8 cellular contexts compared by ENCODE assay signal in the genomic region with DNA sequence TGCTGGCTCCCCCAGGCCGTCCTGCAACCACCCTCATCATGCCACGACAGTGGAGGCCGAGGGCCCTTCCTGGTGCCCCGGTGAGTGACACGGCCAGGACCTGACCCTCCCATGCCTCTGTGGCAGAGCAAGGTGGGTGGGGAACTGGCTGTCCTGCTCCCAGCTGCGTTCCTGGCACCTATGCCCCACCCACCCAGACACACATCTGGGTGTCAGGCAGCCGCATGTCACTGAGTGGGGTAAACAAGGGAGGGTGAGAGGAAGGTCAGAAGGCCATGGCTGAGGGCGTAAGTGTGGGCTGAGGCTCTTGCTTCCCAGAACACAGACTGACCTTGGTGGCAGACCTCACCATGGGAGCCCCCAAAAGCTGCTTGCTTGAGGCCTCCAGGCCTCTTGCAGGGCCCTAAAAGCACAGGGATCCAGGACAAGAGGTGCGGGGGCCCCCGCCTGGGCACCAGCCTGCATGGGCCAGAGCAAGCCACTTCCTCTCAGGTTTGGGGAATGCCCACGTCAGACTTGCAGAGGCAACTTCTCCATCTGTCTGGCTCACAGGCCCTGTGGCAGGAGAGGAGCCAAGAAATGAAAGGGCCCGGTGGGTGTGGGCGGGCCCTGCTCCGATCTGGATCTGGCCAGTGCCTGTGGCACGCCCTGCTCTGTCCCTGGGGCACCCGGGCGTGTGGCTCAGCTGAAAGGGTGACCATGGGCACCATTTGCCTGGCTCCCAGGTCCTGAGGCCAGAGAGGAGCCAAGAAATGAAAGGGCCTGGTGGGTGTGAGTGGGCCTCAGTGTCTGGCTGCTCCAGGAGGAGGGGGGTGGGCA. TPM values are rescaled to one million over a fixed set of nuclear protein-coding genes. Genes with fewer than 3 reads are reported as not detected.
DNase-seq lines count a peak whose midpoint lies in the region; ATAC-seq and TF ChIP-seq lines count a peak whose summit lies in the region.

No MANE protein-coding gene starts in this region.

- H3K27ac Mint-ChIP-seq in osteocyte (ENCODE audit: unreplicated experiment) = peak overlapping the region; percentile 90

- DNase-seq in HUDEP-2 (lab: John Stamatoyannopoulos, UW; ENCODE audit: unreplicated experiment in 76 of 76) = peak in 74 of 76 experiments; percentile 32 to 96 (median 88)
- peak; percentile 35 for DNase-seq in activated CD4-positive, alpha-beta T cell treated with anti-CD3 and anti-CD28 coated beads, Interleukin-2, amount 50 U/mL, for 1 hour
- DNase-seq in fibroblast of gingiva (ENCODE audit: low read depth) = peak; percentile 93
- DNase-seq in osteocyte (ENCODE audit: extremely low spot score, unreplicated experiment) = peak; percentile 83
- DNase-seq in NCI-H2029 treated with DMSO at 0.1 percent for 48 hours (lab: John Stamatoyannopoulos, UW) = no peak
- no peak for DNase-seq in NCI-H1048 (lab: John Stamatoyannopoulos, UW)
- DNase-seq in COR-L47 (lab: John Stamatoyannopoulos, UW) = no peak

- no peak overlapping the region for H3K4me3 Mint-ChIP-seq in osteocyte (ENCODE audit: unreplicated experiment)

- peaks cover 44% of the 10 kb centered on the region for H3K4me1 Mint-ChIP-seq in osteocyte (ENCODE audit: unreplicated experiment)

- no peaks in the 10 kb centered on the region for H3K9me3 Mint-ChIP-seq in osteocyte (ENCODE audit: unreplicated experiment)

- H3K27me3 Mint-ChIP-seq in osteocyte (ENCODE audit: unreplicated experiment) = no peaks in the 10 kb centered on the region

- ATAC-seq in GM18502 (IDR thresholded peaks at IDR 0.05; ENCODE audit: poor library complexity, unreplicated experiment) = peak; percentile 41

- no peaks in the 10 kb centered on the region for H3K36me3 Mint-ChIP-seq in osteocyte (ENCODE audit: unreplicated experiment)

- no peak for TF ChIP-seq CTCF in osteocyte (IDR thresholded peaks at IDR 0.05)

RNA-seq across cellular contexts. Expression of gene CCDC57, which starts 3.9 kb away (rescaled TPM):
- 50.8 and 57.9 TPM in 2 replicates for total RNA-seq in osteocyte

RNA-seq across cellular contexts. Expression of gene SLC16A3, which starts 12.3 kb away (rescaled TPM):
- total RNA-seq in osteocyte = 12.9 and 18.1 TPM in 2 replicates

RNA-seq across cellular contexts. Expression of gene CSNK1D, which starts 57.0 kb away (rescaled TPM):
- 118 and 124 TPM in 2 replicates for total RNA-seq in osteocyte

Comparison
In these comparisons a context has a peak if more than half of its experiments do, and no peak if none do; other contexts are left out.
1. DNase-seq: peak in HUDEP-2 (74 of 76), activated CD4-positive, alpha-beta T cell treated with anti-CD3 and anti-CD28 coated beads, Interleukin-2, amount 50 U/mL, for 1 hour (single experiment), fibroblast of gingiva (single experiment) and osteocyte (single experiment); none in NCI-H2029 treated with DMSO at 0.1 percent for 48 hours (single experiment), NCI-H1048 (single experiment) and COR-L47 (single experiment).